In the genomic region with DNA sequence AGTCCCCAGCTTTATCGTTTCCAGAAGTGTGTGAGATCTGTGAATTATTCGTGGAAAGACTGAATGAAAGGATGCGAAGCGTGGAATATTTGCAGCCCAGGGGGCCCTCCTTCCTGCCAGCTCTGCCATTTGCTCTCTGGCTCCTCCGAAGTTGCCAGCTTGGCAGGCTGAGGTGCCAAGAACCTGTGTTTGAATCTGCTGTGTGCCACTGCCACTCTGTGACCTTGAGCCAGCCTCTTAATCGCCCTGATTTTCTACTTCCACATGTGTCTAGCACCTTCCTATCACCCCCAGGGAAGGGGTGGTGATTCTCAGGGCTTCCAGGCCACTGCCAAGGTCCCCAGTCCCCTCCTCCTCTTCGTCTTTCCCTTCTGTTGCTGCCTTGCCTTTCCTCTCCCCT, we compare ENCODE assay signal across 17 cellular contexts. TPM values are rescaled to one million over a fixed set of nuclear protein-coding genes. Genes with fewer than 3 reads are reported as not detected.
DNase-seq lines count a peak whose midpoint lies in the region; ATAC-seq and TF ChIP-seq lines count a peak whose summit lies in the region.
"Had no signal": no experiment of that assay in that cellular context is flagged by ENCODE, and none has a peak within 500 bp of the region (broad histone marks: within the 10 kb centered on the region; RNA-seq: fewer than 3 reads in every experiment).

No MANE protein-coding gene starts in this region.

- CTCF ChIA-PET in Calu3 (lab: Charles Lee), result no interaction called here

- H3K4me3 Mint-ChIP-seq in activated T-cell treated with anti-CD3 and anti-CD28 coated beads, Interleukin-2, amount 50 U/mL, for 72 hours, result peak overlapping the region; percentile 79 to 86
- H3K4me3 Mint-ChIP-seq in stimulated activated effector memory CD8-positive, alpha-beta T cell treated with anti-CD3 and anti-CD28 coated beads, Interleukin-12 subunit alpha, Interleukin-12 subunit beta, amount 100 ng/mL, for 72 hours, result peak overlapping the region; percentile 76
- H3K4me3 Mint-ChIP-seq in Calu3 (ENCODE audit: low read depth, unreplicated experiment), result no peak overlapping the region
- H3K4me3 Mint-ChIP-seq: nephron had no signal

- H3K27ac Mint-ChIP-seq in activated T-cell treated with anti-CD3 and anti-CD28 coated beads, Interleukin-2, amount 50 U/mL, for 72 hours, result peak overlapping the region; percentile 98
- peak overlapping the region; percentile 95 for H3K27ac Mint-ChIP-seq in stimulated activated effector memory CD8-positive, alpha-beta T cell treated with anti-CD3 and anti-CD28 coated beads, Interleukin-12 subunit alpha, Interleukin-12 subunit beta, amount 100 ng/mL, for 72 hours
- H3K27ac Mint-ChIP-seq in Calu3 (ENCODE audit: unreplicated experiment), result no peak overlapping the region
- H3K27ac Mint-ChIP-seq: nephron had no signal

- intact Hi-C loops in Calu3 (cut with micrococcal nuclease; ENCODE audit: unreplicated experiment), result no loop called here

- TF ChIP-seq CTCF in WERI-Rb-1 (IDR thresholded peaks at IDR 0.05; ENCODE audit: low read depth, low read length) (no peak), Calu3 (IDR thresholded peaks at IDR 0.05; ENCODE audit: unreplicated experiment) (no peak)

- H3K36me3 ChIP-seq in WERI-Rb-1, result peaks cover 13% of the 10 kb centered on the region

- no peak for ATAC-seq in activated T-cell treated with anti-CD3 and anti-CD28 coated beads, Interleukin-2, amount 50 U/mL, for 72 hours (replicated peaks in 1 of 2)
- ATAC-seq in stimulated activated effector memory CD8-positive, alpha-beta T cell treated with anti-CD3 and anti-CD28 coated beads, Interleukin-12 subunit alpha, Interleukin-12 subunit beta, amount 100 ng/mL, for 72 hours, result no peak
- ATAC-seq in GM18907 (IDR thresholded peaks at IDR 0.05; ENCODE audit: unreplicated experiment), result no peak

- no peaks in the 10 kb centered on the region for H3K27me3 ChIP-seq in WERI-Rb-1 (ENCODE audit: insufficient read depth, low read depth, severe bottlenecking)

- peaks cover 72% of the 10 kb centered on the region for H3K4me1 Mint-ChIP-seq in activated T-cell treated with anti-CD3 and anti-CD28 coated beads, Interleukin-2, amount 50 U/mL, for 72 hours (ENCODE audit: low read depth)
- peaks cover 74% of the 10 kb centered on the region for H3K4me1 Mint-ChIP-seq in stimulated activated effector memory CD8-positive, alpha-beta T cell treated with anti-CD3 and anti-CD28 coated beads, Interleukin-12 subunit alpha, Interleukin-12 subunit beta, amount 100 ng/mL, for 72 hours
- H3K4me1 Mint-ChIP-seq in Calu3 (ENCODE audit: low read depth, unreplicated experiment), result peaks cover 10% of the 10 kb centered on the region

- no peak overlapping the region for H3K4me3 ChIP-seq in WERI-Rb-1 (ENCODE audit: low read depth, low read length)
- H3K4me3 ChIP-seq: left ventricle myocardium inferior, thoracic aorta had no signal

- no peaks in the 10 kb centered on the region for H3K36me3 Mint-ChIP-seq in activated T-cell treated with anti-CD3 and anti-CD28 coated beads, Interleukin-2, amount 50 U/mL, for 72 hours (ENCODE audit: insufficient read depth in 2 of 2)
- peaks cover 76% of the 10 kb centered on the region for H3K36me3 Mint-ChIP-seq in stimulated activated effector memory CD8-positive, alpha-beta T cell treated with anti-CD3 and anti-CD28 coated beads, Interleukin-12 subunit alpha, Interleukin-12 subunit beta, amount 100 ng/mL, for 72 hours
- H3K36me3 Mint-ChIP-seq in Calu3 (ENCODE audit: insufficient read depth, unreplicated experiment), result no peaks in the 10 kb centered on the region

- no peaks in the 10 kb centered on the region for H3K9me3 Mint-ChIP-seq in activated T-cell treated with anti-CD3 and anti-CD28 coated beads, Interleukin-2, amount 50 U/mL, for 72 hours
- H3K9me3 Mint-ChIP-seq in stimulated activated effector memory CD8-positive, alpha-beta T cell treated with anti-CD3 and anti-CD28 coated beads, Interleukin-12 subunit alpha, Interleukin-12 subunit beta, amount 100 ng/mL, for 72 hours, result no peaks in the 10 kb centered on the region
- H3K9me3 Mint-ChIP-seq in Calu3 (ENCODE audit: low read depth, unreplicated experiment), result no peaks in the 10 kb centered on the region
- H3K9me3 Mint-ChIP-seq: nephron had no signal

- no peaks in the 10 kb centered on the region for H3K27me3 Mint-ChIP-seq in activated T-cell treated with anti-CD3 and anti-CD28 coated beads, Interleukin-2, amount 50 U/mL, for 72 hours (ENCODE audit: low read depth)
- peaks cover 71% of the 10 kb centered on the region for H3K27me3 Mint-ChIP-seq in Calu3 (ENCODE audit: unreplicated experiment)

- peak overlapping the region; percentile 6; the same call in 1 of the 2 replicates for H3K27ac ChIP-seq in WERI-Rb-1
- H3K27ac ChIP-seq: left ventricle myocardium inferior, thoracic aorta had no signal

- no peaks in the 10 kb centered on the region for H3K9me3 ChIP-seq in WERI-Rb-1 (ENCODE audit: severe bottlenecking)
- H3K9me3 ChIP-seq: left ventricle myocardium inferior, thoracic aorta had no signal

- no peak for DNase-seq in activated T-cell treated with anti-CD3 and anti-CD28 coated beads, Interleukin-2, amount 50 U/mL, for 72 hours
- DNase-seq in activated T-cell treated with anti-CD3 and anti-CD28 coated beads for 4 hours (no peak), WERI-Rb-1 (no peak), cerebellum (ENCODE audit: low spot score) (peak; percentile 63), NCI-H2107 treated with DMSO at 0.1 percent for 48 hours (lab: John Stamatoyannopoulos, UW; ENCODE audit: unreplicated experiment) (no peak), Calu3 (no peak)
- DNase-seq in stimulated activated effector memory CD8-positive, alpha-beta T cell treated with anti-CD3 and anti-CD28 coated beads, Interleukin-12 subunit alpha, Interleukin-12 subunit beta, amount 100 ng/mL, for 72 hours (ENCODE audit: low spot score in 2 of 2), result no peak
- DNase-seq: DMS 273 treated with DMSO at 0.1 percent for 48 hours, foreskin fibroblast, NCI-H1930, NCI-H748 treated with DMSO at 0.1 percent for 48 hours had no signal

- BruUV-seq in Calu3 (replicated peaks; lab: Mats Ljungman, UMichigan), result no TSS peak

RNA-seq across cellular contexts. Expression of a gene that starts 10.8 kb away (rescaled TPM):
- 10 to 100 TPM; 24.2 to 28.7 TPM for total RNA-seq in activated T-cell treated with anti-CD3 and anti-CD28 coated beads, Interleukin-2, amount 50 U/mL, for 72 hours
- total RNA-seq in cerebellum, result 10.5 TPM
- 6.4 and 6.5 TPM in 2 replicates for total RNA-seq in Calu3 (2022)

RNA-seq across cellular contexts. Expression of a gene that starts 28.3 kb away (rescaled TPM):
- 10 to 100 TPM; 27.9 to 45.5 TPM for total RNA-seq in activated T-cell treated with anti-CD3 and anti-CD28 coated beads, Interleukin-2, amount 50 U/mL, for 72 hours
- total RNA-seq in cerebellum (0.45 TPM), Calu3 (2022) (not detected in 2 replicates)
- total RNA-seq: HT-29, RPMI7951 had no signal

RNA-seq across cellular contexts. Expression of a gene that starts 55.1 kb away (rescaled TPM):
- 100 to 1,000 TPM; 581 to 729 TPM for total RNA-seq in activated T-cell treated with anti-CD3 and anti-CD28 coated beads, Interleukin-2, amount 50 U/mL, for 72 hours
- total RNA-seq in cerebellum (122 TPM), Calu3 (2022) (511 and 538 TPM in 2 replicates)

Comparison
In these comparisons a context has a peak if more than half of its experiments do, and no peak if none do; other contexts are left out.
1. RNA of a gene that starts 28.3 kb away (total RNA-seq): 27.9 to 45.5 TPM in activated T-cell treated with anti-CD3 and anti-CD28 coated beads, Interleukin-2, amount 50 U/mL, for 72 hours; 0.45 TPM in cerebellum (single experiment) and not detected in Calu3; every median in the first group is over 10 times any median in the second.